8 cellular contexts compared by ENCODE assay signal in the genomic region with DNA sequence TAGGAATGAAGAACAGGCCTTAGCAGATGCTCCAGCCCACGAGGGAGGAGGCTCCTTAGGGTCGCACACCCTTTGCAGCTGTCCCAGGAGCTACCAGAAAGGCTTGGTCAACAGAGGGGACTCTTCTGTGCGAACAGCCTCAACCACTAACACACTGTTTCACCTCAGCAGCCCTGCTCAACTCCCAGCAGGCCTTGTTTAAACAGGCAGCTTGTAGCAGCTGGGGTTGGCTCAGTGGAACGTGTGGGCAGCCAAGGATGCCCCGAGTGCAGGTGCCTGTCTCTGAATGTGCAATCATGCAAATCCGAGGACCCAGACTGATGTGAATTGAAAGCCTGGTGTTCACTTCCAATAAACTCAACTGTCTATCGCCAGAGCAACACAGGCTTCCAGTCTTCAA.
DNase-seq lines count a peak whose midpoint lies in the region; ATAC-seq and TF ChIP-seq lines count a peak whose summit lies in the region.

No MANE protein-coding gene starts in this region.

- WGBS in lower leg skin, 2 donors = 80 to 84% methylated on average over 7 of the region's 7 CpGs

- TF ChIP-seq CTCF in lower leg skin (IDR thresholded peaks at IDR 0.05) = no peak

- no peak for TF ChIP-seq POLR2A in lower leg skin (IDR thresholded peaks at IDR 0.05)

- no peak overlapping the region for H3K4me3 ChIP-seq in lower leg skin (ENCODE audit: low read depth, poor library complexity, severe bottlenecking)

- DNase-seq in activated naive CD4-positive, alpha-beta T cell treated with Interleukin-2 at 50 U/mL for 16 hours = peak; percentile 8
- no peak for DNase-seq in activated naive CD4-positive, alpha-beta T cell (lab: John Stamatoyannopoulos, UW)
- DNase-seq in NCI-H510A (lab: John Stamatoyannopoulos, UW) (peak; percentile 89), lower leg skin (ENCODE audit: low spot score in 2 of 2) (no peak), iPS-NIHi11 (ENCODE audit: low spot score) (no peak), SKM-1 treated with dmso at 0.1 percent for 144 hours (lab: John Stamatoyannopoulos, UW; ENCODE audit: unreplicated experiment) (no peak)
- peak; percentile 66 for DNase-seq in stimulated activated CD8-positive, alpha-beta memory T cell treated with anti-CD3 and anti-CD28 coated beads, Interleukin-4, amount 100 ng/mL, for 48 hours

- ATAC-seq in HG02885 (IDR thresholded peaks at IDR 0.05; ENCODE audit: poor library complexity, unreplicated experiment) = peak; percentile 93

- intact Hi-C loops in lower leg skin (cut with DNase I; ENCODE audit: low total_unique reads) = no loop called here

Comparison
In these comparisons a context has a peak if more than half of its experiments do, and no peak if none do; other contexts are left out.
1. DNase-seq: peak in activated naive CD4-positive, alpha-beta T cell treated with Interleukin-2 at 50 U/mL for 16 hours (single experiment), NCI-H510A (single experiment) and stimulated activated CD8-positive, alpha-beta memory T cell treated with anti-CD3 and anti-CD28 coated beads, Interleukin-4, amount 100 ng/mL, for 48 hours (single experiment); none in activated naive CD4-positive, alpha-beta T cell (0 of 4), lower leg skin (0 of 2), iPS-NIHi11 (single experiment) and SKM-1 treated with dmso at 0.1 percent for 144 hours (single experiment).